16 cellular contexts compared by ENCODE assay signal in genomic region chr6:53180678-53181077, GRCh38. TPM values are rescaled to one million over a fixed set of nuclear protein-coding genes. Genes with fewer than 3 reads are reported as not detected.
"Had no signal": no experiment of that assay in that cellular context is flagged by ENCODE, and none has a peak within 500 bp of the region (broad histone marks: within the 10 kb centered on the region; RNA-seq: fewer than 3 reads in every experiment).

No MANE protein-coding gene starts in this region.

- H3K27ac Mint-ChIP-seq: activated CD4-positive, alpha-beta memory T cell treated with anti-CD3 and anti-CD28 coated beads for 36 hours; activated naive CD4-positive, alpha-beta T cell treated with anti-CD3 and anti-CD28 coated beads for 36 hours had no signal

- H3K36me3 Mint-ChIP-seq: activated CD4-positive, alpha-beta memory T cell treated with anti-CD3 and anti-CD28 coated beads for 36 hours; activated naive CD8-positive, alpha-beta T cell had no signal

- H3K4me1 Mint-ChIP-seq: activated T-helper 17 cell treated with anti-CD3 and anti-CD28 coated beads, Interleukin-2, amount 50 U/mL, for 72 hours had no signal

- H3K4me3 Mint-ChIP-seq: activated CD4-positive, alpha-beta memory T cell treated with anti-CD3 and anti-CD28 coated beads for 36 hours; activated CD4-positive, alpha-beta T cell treated with anti-CD3 and anti-CD28 coated beads, Interleukin-2, amount 10 ng/mL, durations not matched to agents 7 days and 5 days; activated naive CD4-positive, alpha-beta T cell treated with anti-CD3 and anti-CD28 coated beads for 36 hours; activated naive CD8-positive, alpha-beta T cell; T-helper 1 cell treated with Interleukin-12 subunit alpha and Interleukin-12 subunit beta and Interleukin-4 antibody, amounts not matched to agents 30 μg/mL and 1 μg/mL, for 36 hours had no signal

- DNase-seq: activated gamma-delta T cell, Kasumi-1, NCI-H1930, NCI-H524 treated with DMSO at 0.1 percent for 48 hours, PC-3, SW 1271, T-helper 9 cell had no signal

- ATAC-seq: activated T-helper 17 cell treated with anti-CD3 and anti-CD28 coated beads, Interleukin-2, amount 50 U/mL, for 72 hours; PC-3; SK-N-SH treated with all-trans-retinoic acid at 6 μM for 48 hours had no signal

- H3K9me3 ChIP-seq: SJSA1 had no signal

- H3K27me3 Mint-ChIP-seq: activated CD4-positive, alpha-beta memory T cell treated with anti-CD3 and anti-CD28 coated beads for 36 hours; activated CD4-positive, alpha-beta T cell treated with anti-CD3 and anti-CD28 coated beads, Interleukin-2, amount 10 ng/mL, durations not matched to agents 7 days and 5 days; activated naive CD8-positive, alpha-beta T cell; activated T-helper 17 cell treated with anti-CD3 and anti-CD28 coated beads, Interleukin-2, amount 50 U/mL, for 72 hours had no signal

RNA-seq across cellular contexts. Expression of gene GCM1, which starts 32.0 kb away (rescaled TPM):
- total RNA-seq: activated CD4-positive, alpha-beta memory T cell treated with anti-CD3 and anti-CD28 coated beads for 36 hours; activated CD4-positive, alpha-beta T cell treated with anti-CD3 and anti-CD28 coated beads, Interleukin-2, amount 10 ng/mL, durations not matched to agents 7 days and 5 days; cardiac muscle cell; PC-3; SJSA1 had no signal
